ENCODE assay signal across 17 cellular contexts in genomic region chr9:73011346-73011745, GRCh38. TPM values are rescaled to one million over a fixed set of nuclear protein-coding genes. Genes with fewer than 3 reads are reported as not detected.
DNase-seq lines count a peak whose midpoint lies in the region; TF ChIP-seq lines count a peak whose summit lies in the region.
"Had no signal": no experiment of that assay in that cellular context is flagged by ENCODE, and none has a peak within 500 bp of the region (broad histone marks: within the 10 kb centered on the region; RNA-seq: fewer than 3 reads in every experiment).

No MANE protein-coding gene starts in this region.

- H3K4me3 Mint-ChIP-seq in chondrocyte (ENCODE audit: unreplicated experiment), result no peak overlapping the region
- H3K4me3 Mint-ChIP-seq: CD4-positive, CD25-positive, alpha-beta regulatory T cell; T-helper 1 cell treated with Interleukin-12 subunit alpha and Interleukin-12 subunit beta and Interleukin-4 antibody, amounts not matched to agents 30 μg/mL and 1 μg/mL, for 36 hours had no signal

- peak overlapping the region; percentile 62 for H3K27ac ChIP-seq in angular gyrus (ENCODE audit: low read depth, low read length)

- H3K36me3 Mint-ChIP-seq in chondrocyte (ENCODE audit: low read depth), result no peaks in the 10 kb centered on the region
- H3K36me3 Mint-ChIP-seq: activated naive CD4-positive, alpha-beta T cell treated with anti-CD3 and anti-CD28 coated beads, Interleukin-2, amount 50 U/mL, for 72 hours; CD4-positive, CD25-positive, alpha-beta regulatory T cell had no signal

- H3K9me3 Mint-ChIP-seq in chondrocyte (ENCODE audit: low read depth), result no peaks in the 10 kb centered on the region
- H3K9me3 Mint-ChIP-seq: activated naive CD4-positive, alpha-beta T cell treated with anti-CD3 and anti-CD28 coated beads, Interleukin-2, amount 50 U/mL, for 72 hours; T-helper 1 cell treated with Interleukin-12 subunit alpha and Interleukin-12 subunit beta and Interleukin-4 antibody, amounts not matched to agents 30 μg/mL and 1 μg/mL, for 36 hours had no signal

- H3K27me3 Mint-ChIP-seq in chondrocyte (ENCODE audit: low read depth), result peaks cover 22% of the 10 kb centered on the region
- H3K27me3 Mint-ChIP-seq: progenitor cell of endocrine pancreas had no signal

- TF ChIP-seq CTCF in fibroblast of mammary gland (conservative IDR thresholded peaks at IDR 0.05; ENCODE audit: control insufficient read depth, insufficient read depth, low read depth, low read length) (no peak), chondrocyte (IDR thresholded peaks at IDR 0.05) (no peak)

- H3K4me3 ChIP-seq in fibroblast of mammary gland (ENCODE audit: control insufficient read depth, low read depth, low read length), result no peak overlapping the region
- no peak overlapping the region for H3K4me3 ChIP-seq in skeletal muscle cell (ENCODE audit: low read depth, low read length)

- H3K27ac Mint-ChIP-seq in chondrocyte (ENCODE audit: unreplicated experiment), result no peak overlapping the region
- H3K27ac Mint-ChIP-seq: activated naive CD4-positive, alpha-beta T cell treated with anti-CD3 and anti-CD28 coated beads, Interleukin-2, amount 50 U/mL, for 72 hours; CD4-positive, CD25-positive, alpha-beta regulatory T cell; progenitor cell of endocrine pancreas; T-helper 1 cell treated with Interleukin-12 subunit alpha and Interleukin-12 subunit beta and Interleukin-4 antibody, amounts not matched to agents 30 μg/mL and 1 μg/mL, for 36 hours had no signal

- peaks cover 7% of the 10 kb centered on the region for H3K4me1 Mint-ChIP-seq in chondrocyte (ENCODE audit: low read depth)
- H3K4me1 Mint-ChIP-seq: CD4-positive, CD25-positive, alpha-beta regulatory T cell had no signal

- DNase-seq in EH (ENCODE audit: low read depth) (peak; percentile 90), fibroblast of mammary gland (ENCODE audit: low read depth) (peak; percentile 86), skeletal muscle cell (ENCODE audit: low read depth) (peak; percentile 24), RPMI8226 (no peak), chondrocyte (ENCODE audit: low spot score) (no peak), GM19240 (ENCODE audit: insufficient read length, low spot score) (no peak)
- DNase-seq in activated CD4-positive, alpha-beta T cell treated with anti-CD3 and anti-CD28 coated beads, Interleukin-2, amount 50 U/mL, for 4 hours, result no peak
- DNase-seq: CD4-positive, CD25-positive, alpha-beta regulatory T cell; glutamatergic neuron; KG1; NCI-H1694; NCI-H69; stimulated activated CD8-positive, alpha-beta memory T cell treated with anti-CD3 and anti-CD28 coated beads, Interleukin-4, amount 100 ng/mL, for 48 hours had no signal

RNA-seq across cellular contexts. Expression of gene ALDH1A1, which starts 58.5 kb away (rescaled TPM):
- 0.27 TPM in 1 of 3 replicates, not detected in the others for total RNA-seq in chondrocyte

Comparison
In these comparisons a context has a peak if more than half of its experiments do, and no peak if none do; other contexts are left out.
1. DNase-seq: peak in EH (single experiment), fibroblast of mammary gland (single experiment) and skeletal muscle cell (single experiment); none in RPMI8226 (single experiment), chondrocyte (single experiment), GM19240 (single experiment) and activated CD4-positive, alpha-beta T cell treated with anti-CD3 and anti-CD28 coated beads, Interleukin-2, amount 50 U/mL, for 4 hours (0 of 2).